20 cellular contexts compared by ENCODE assay signal in the genomic region with DNA sequence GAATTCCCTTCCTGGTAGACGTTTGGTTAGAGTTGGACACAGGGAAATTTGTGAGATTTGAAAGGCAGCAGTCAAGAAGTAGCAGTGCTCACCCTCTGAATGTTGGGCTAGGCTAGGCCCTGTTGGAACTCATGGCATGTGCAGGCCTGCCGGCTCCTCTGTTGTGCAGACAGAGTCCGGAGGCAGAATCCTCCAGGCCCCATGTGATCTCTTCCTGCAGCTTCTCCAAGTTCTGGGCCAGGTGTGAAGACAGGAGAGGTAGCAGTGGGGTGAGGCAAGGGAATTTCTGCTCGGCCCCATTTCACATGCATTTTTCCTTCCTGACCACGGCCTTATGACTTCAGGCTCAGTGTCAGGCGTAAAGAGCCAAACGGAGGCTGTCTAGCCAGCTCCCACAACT. TPM values are rescaled to one million over a fixed set of nuclear protein-coding genes. Genes with fewer than 3 reads are reported as not detected.
A peak's percentile ranks its signal among the peaks of the same experiment; 100 is the strongest.
DNase-seq lines count a peak whose midpoint lies in the region; TF ChIP-seq lines count a peak whose summit lies in the region.
"Had no signal": no experiment of that assay in that cellular context is flagged by ENCODE, and none has a peak within 500 bp of the region (broad histone marks: within the 10 kb centered on the region; RNA-seq: fewer than 3 reads in every experiment).

No MANE protein-coding gene starts in this region.

- H3K27me3 ChIP-seq in mesendoderm (ENCODE audit: insufficient read depth, low read length, poor library complexity) = no peaks in the 10 kb centered on the region
- H3K27me3 ChIP-seq: BE2C, SJSA1 had no signal

- H3K79me2 ChIP-seq in mesendoderm (ENCODE audit: control insufficient read depth, insufficient read depth, low read length) = no peaks in the 10 kb centered on the region

- no peak overlapping the region for H3K27ac Mint-ChIP-seq in activated naive CD8-positive, alpha-beta T cell treated with anti-CD3 and anti-CD28 coated beads for 36 hours
- H3K27ac Mint-ChIP-seq: CD4-positive, CD25-positive, alpha-beta regulatory T cell had no signal

- no peak overlapping the region for H3K9ac ChIP-seq in mesendoderm (ENCODE audit: low read length)

- H3K4ac ChIP-seq in mesendoderm (ENCODE audit: low read depth, low read length) = no peak overlapping the region

- peaks cover 6% of the 10 kb centered on the region for H3K4me1 Mint-ChIP-seq in activated naive CD8-positive, alpha-beta T cell treated with anti-CD3 and anti-CD28 coated beads for 36 hours

- CTCF ChIA-PET in RWPE1 (lab: Yijun Ruan, JAX) = no interaction called here

- H3K23ac ChIP-seq in mesendoderm (ENCODE audit: low read length) = no peak overlapping the region

- H3K36me3 ChIP-seq in mesendoderm (ENCODE audit: control insufficient read depth, insufficient read depth, low read length) = no peaks in the 10 kb centered on the region
- H3K36me3 ChIP-seq: BE2C, HAP-1, SJSA1 had no signal

- H3K79me1 ChIP-seq in mesendoderm (ENCODE audit: low read length) = no peaks in the 10 kb centered on the region

- H2BK5ac ChIP-seq in mesendoderm (ENCODE audit: low read length) = no peak overlapping the region

- WGBS in mesendoderm (ENCODE audit: extremely low coverage, insufficient coverage, low lambda C conversion rate) = no CpG with 5 or more reads among the region's 7 CpGs

- H3K27ac ChIP-seq in RWPE1 = peak overlapping the region; percentile 76
- peak overlapping the region; percentile 92 for H3K27ac ChIP-seq in epithelial cell of prostate
- no peak overlapping the region for H3K27ac ChIP-seq in mesendoderm (ENCODE audit: low read depth, low read length)
- H3K27ac ChIP-seq: SJSA1 had no signal

- no peak for TF ChIP-seq CTCF in RWPE1 (conservative IDR thresholded peaks at IDR 0.05; ENCODE audit: low read depth)

- no peaks in the 10 kb centered on the region for H3K9me3 Mint-ChIP-seq in activated naive CD8-positive, alpha-beta T cell treated with anti-CD3 and anti-CD28 coated beads for 36 hours
- H3K9me3 Mint-ChIP-seq: CD4-positive, CD25-positive, alpha-beta regulatory T cell had no signal

- H2BK15ac ChIP-seq in mesendoderm (replicated peaks; ENCODE audit: low read depth) = no peak overlapping the region

- no peak overlapping the region for H3K4me3 Mint-ChIP-seq in activated naive CD8-positive, alpha-beta T cell treated with anti-CD3 and anti-CD28 coated beads for 36 hours
- H3K4me3 Mint-ChIP-seq: CD4-positive, CD25-positive, alpha-beta regulatory T cell had no signal

- H3K4me1 ChIP-seq in mesendoderm (ENCODE audit: control insufficient read depth, low read depth, low read length) = no peaks in the 10 kb centered on the region
- H3K4me1 ChIP-seq: BE2C, HAP-1, SJSA1 had no signal

- peaks cover 14% of the 10 kb centered on the region for H3K27me3 Mint-ChIP-seq in activated naive CD8-positive, alpha-beta T cell treated with anti-CD3 and anti-CD28 coated beads for 36 hours

- peak overlapping the region; percentile 22 for H3K18ac ChIP-seq in mesendoderm (ENCODE audit: low read length)

- H2AK5ac ChIP-seq in mesendoderm (ENCODE audit: low read length) = no peak overlapping the region

- POLR2A ChIA-PET in RWPE1 (lab: Yijun Ruan, JAX; ENCODE audit: low non-redundant PET) = no interaction called here

- H3K4me3 ChIP-seq in mesendoderm (ENCODE audit: low read length) = no peak overlapping the region
- H3K4me3 ChIP-seq: HAP-1, SJSA1 had no signal

- no peaks in the 10 kb centered on the region for H3K36me3 Mint-ChIP-seq in activated naive CD8-positive, alpha-beta T cell treated with anti-CD3 and anti-CD28 coated beads for 36 hours
- H3K36me3 Mint-ChIP-seq: CD4-positive, CD25-positive, alpha-beta regulatory T cell had no signal

- peak; percentile 23 for DNase-seq in ELF-1 (ENCODE audit: low read depth, low spot score)
- peak; percentile 28 for DNase-seq in RWPE1 (ENCODE audit: low spot score)
- peak; percentile 49 for DNase-seq in epithelial cell of prostate (ENCODE audit: low read depth, low spot score)
- DNase-seq in mesendoderm = no peak
- DNase-seq in activated naive CD8-positive, alpha-beta T cell treated with anti-CD3 and anti-CD28 coated beads for 36 hours = no peak
- no peak for DNase-seq in activated CD4-positive, CD25-positive, alpha-beta regulatory T cell treated with anti-CD3 and anti-CD28 coated beads, Interleukin-2, amount 50 U/mL, for 72 hours
- DNase-seq in stimulated activated CD4-positive, alpha-beta T cell treated with anti-CD3 and anti-CD28 coated beads, Interleukin-4, amount 100 ng/mL, for 24 hours = no peak
- DNase-seq: BE2C; CD4-positive, CD25-positive, alpha-beta regulatory T cell; COR-L47; DMS 273 treated with DMSO at 0.1 percent for 48 hours; DND-41; GDM1; NCI-H1436 treated with DMSO at 0.1 percent for 48 hours; NCI-H2029; NCI-H345; NCI-H524 treated with DMSO at 0.1 percent for 48 hours; PC-3 had no signal

- no peak overlapping the region for H3K56ac ChIP-seq in mesendoderm (ENCODE audit: low read length)

- H4K8ac ChIP-seq in mesendoderm (ENCODE audit: low read depth, low read length) = no peak overlapping the region

- H2BK120ac ChIP-seq in mesendoderm (ENCODE audit: low read depth, low read length) = no peak overlapping the region

- no peak overlapping the region for H4K5ac ChIP-seq in mesendoderm (ENCODE audit: low read length)

- no peak overlapping the region for H3K4me2 ChIP-seq in mesendoderm (ENCODE audit: low read length)

RNA-seq across cellular contexts. Expression of a gene that starts 36.9 kb away (rescaled TPM):
- polyA plus RNA-seq in mesendoderm (2013, experiment 1 of 2) = 61.9 TPM
- 62.7 TPM for polyA plus RNA-seq in mesendoderm (2013, experiment 2 of 2)
- total RNA-seq in activated naive CD8-positive, alpha-beta T cell treated with anti-CD3 and anti-CD28 coated beads for 36 hours = under 1 TPM; 0.70 to 0.78 TPM

RNA-seq across cellular contexts. Expression of a gene that starts 56.9 kb away (rescaled TPM):
- polyA plus RNA-seq in mesendoderm (2013, experiment 1 of 2) = 83.0 TPM
- polyA plus RNA-seq in mesendoderm (2013, experiment 2 of 2) = 85.7 TPM
- 10 to 100 TPM; 33.7 to 37.7 TPM for total RNA-seq in activated naive CD8-positive, alpha-beta T cell treated with anti-CD3 and anti-CD28 coated beads for 36 hours

Comparison
In these comparisons a context has a peak if more than half of its experiments do, and no peak if none do; other contexts are left out.
1. DNase-seq: peak in ELF-1 (single experiment), RWPE1 (single experiment) and epithelial cell of prostate (single experiment); none in mesendoderm (single experiment), activated naive CD8-positive, alpha-beta T cell treated with anti-CD3 and anti-CD28 coated beads for 36 hours (single experiment), activated CD4-positive, CD25-positive, alpha-beta regulatory T cell treated with anti-CD3 and anti-CD28 coated beads, Interleukin-2, amount 50 U/mL, for 72 hours (single experiment) and stimulated activated CD4-positive, alpha-beta T cell treated with anti-CD3 and anti-CD28 coated beads, Interleukin-4, amount 100 ng/mL, for 24 hours (single experiment).